Comparison of ENCODE assay signal across 13 cellular contexts in genomic region chr2:160397530-160397865, GRCh38.
A peak's percentile ranks its signal among the peaks of the same experiment; 100 is the strongest.
DNase-seq lines count a peak whose midpoint lies in the region; TF ChIP-seq lines count a peak whose summit lies in the region.
"Had no signal": no experiment of that assay in that cellular context is flagged by ENCODE, and none has a peak within 500 bp of the region (broad histone marks: within the 10 kb centered on the region; RNA-seq: fewer than 3 reads in every experiment).

No MANE protein-coding gene starts in this region.

- POLR2A ChIA-PET in OCI-LY7 (lab: Charles Lee), result interaction anchor here (1.3 kb wide), 1 partner anchor 8 kb away, joined by 3 read pairs; no protein-coding TSS in a partner anchor

- H3K79me2 ChIP-seq in osteoblast (ENCODE audit: insufficient read depth, low read length) (peaks cover 98% of the 10 kb centered on the region), OCI-LY7 (ENCODE audit: insufficient read depth, low read depth, low read length) (peaks cover 44% of the 10 kb centered on the region; the same call in 1 of the 2 replicates)

- DNase-seq in ELR (ENCODE audit: low read depth), result peak; percentile 73
- DNase-seq in NT2/D1 (ENCODE audit: low read depth, low spot score), result peak; percentile 52
- peak; percentile 67 for DNase-seq in epithelial cell of esophagus (ENCODE audit: low read depth)
- no peak for DNase-seq in osteoblast (ENCODE audit: insufficient read length, low spot score, missing footprints)
- no peak for DNase-seq in SIG-M5 (lab: John Stamatoyannopoulos, UW)
- DNase-seq in tibial artery, result no peak
- no peak for DNase-seq in activated effector memory CD4-positive, alpha-beta T cell treated with Interleukin-2 at 50 U/mL for 16 hours
- DNase-seq in OCI-LY7 (ENCODE audit: low spot score), result no peak
- DNase-seq: activated CD8-positive, alpha-beta memory T cell treated with anti-CD3 and anti-CD28 coated beads, Interleukin-2, amount 50 U/mL, for 4 hours; aorta; KBM-7; kidney had no signal

- H3K4me2 ChIP-seq in osteoblast (ENCODE audit: insufficient read depth, low read length) (peak overlapping the region; percentile 73), OCI-LY7 (ENCODE audit: low read length) (no peak overlapping the region)

- H3K27ac ChIP-seq in osteoblast (ENCODE audit: low read depth, low read length) (peak overlapping the region; percentile 96), tibial artery (no peak overlapping the region), OCI-LY7 (ENCODE audit: low read depth, low read length, poor library complexity, severe bottlenecking) (no peak overlapping the region)

- CTCF ChIA-PET in OCI-LY7 (lab: Charles Lee; ENCODE audit: unreplicated experiment), result no interaction called here

- no peaks in the 10 kb centered on the region for H3K9me3 ChIP-seq in NT2/D1 (ENCODE audit: insufficient read depth, low read length)
- H3K9me3 ChIP-seq in osteoblast (ENCODE audit: low read depth, low read length), result no peaks in the 10 kb centered on the region
- no peaks in the 10 kb centered on the region for H3K9me3 ChIP-seq in tibial artery
- 0 out of 2 replicates have a peak, but pooled peaks cover 7% of the 10 kb centered on the region for H3K9me3 ChIP-seq in OCI-LY7 (ENCODE audit: low read length)
- H3K9me3 ChIP-seq: Caco-2 had no signal

- H3K4me3 ChIP-seq in NT2/D1 (ENCODE audit: insufficient read length, low read depth) (no peak overlapping the region), epithelial cell of esophagus (ENCODE audit: low read length) (no peak overlapping the region), osteoblast (ENCODE audit: insufficient read depth, low read length) (peak overlapping the region; percentile 41), tibial artery (no peak overlapping the region), OCI-LY7 (ENCODE audit: low read depth, low read length, poor library complexity, severe bottlenecking) (no peak overlapping the region)

- H3K36me3 ChIP-seq in NT2/D1 (ENCODE audit: insufficient read depth, insufficient read length, low read length), result peaks cover 2% of the 10 kb centered on the region
- H3K36me3 ChIP-seq in osteoblast (ENCODE audit: insufficient read depth, low read length), result no peaks in the 10 kb centered on the region
- H3K36me3 ChIP-seq in tibial artery, result no peaks in the 10 kb centered on the region
- no peaks in the 10 kb centered on the region for H3K36me3 ChIP-seq in OCI-LY7 (ENCODE audit: insufficient read depth, low read length)

- no peak overlapping the region for H2AFZ ChIP-seq in osteoblast (ENCODE audit: low read length)
- no peak overlapping the region for H2AFZ ChIP-seq in OCI-LY7 (ENCODE audit: low read length)

- intact Hi-C loops in tibial artery (cut with DNase I; ENCODE audit: low total_unique reads), result no loop called here
- intact Hi-C loops in OCI-LY7 (cut with micrococcal nuclease; ENCODE audit: unreplicated experiment), result no loop called here

- peaks cover 6% of the 10 kb centered on the region for H4K20me1 ChIP-seq in osteoblast (ENCODE audit: insufficient read depth, low read length)
- H4K20me1 ChIP-seq in OCI-LY7 (ENCODE audit: insufficient read depth, low read length), result no peaks in the 10 kb centered on the region

- no peak overlapping the region for H3K9ac ChIP-seq in NT2/D1 (ENCODE audit: insufficient read length, low read depth)

- H3K27me3 ChIP-seq in NT2/D1 (ENCODE audit: insufficient read depth, insufficient read length), result no peaks in the 10 kb centered on the region
- H3K27me3 ChIP-seq in osteoblast (ENCODE audit: insufficient read depth, low read length), result no peaks in the 10 kb centered on the region
- H3K27me3 ChIP-seq in tibial artery, result no peaks in the 10 kb centered on the region

- no TSS peak for BruUV-seq in OCI-LY7 (replicated peaks; lab: Mats Ljungman, UMichigan)

- no peaks in the 10 kb centered on the region for H3K9me2 ChIP-seq in OCI-LY7 (ENCODE audit: insufficient read depth, low read length)

- TF ChIP-seq CTCF in epithelial cell of esophagus (IDR thresholded peaks at IDR 0.05; ENCODE audit: insufficient read depth, low read depth, low read length, missing control alignments) (no peak), osteoblast (IDR thresholded peaks at IDR 0.05; ENCODE audit: extremely low read depth, low read depth, low read length) (no peak), tibial artery (IDR thresholded peaks at IDR 0.05) (no peak), OCI-LY7 (conservative IDR thresholded peaks at IDR 0.05; ENCODE audit: low read length) (no peak)

- H3K4me1 ChIP-seq in NT2/D1 (ENCODE audit: insufficient read depth, insufficient read length) (peaks cover 7% of the 10 kb centered on the region), osteoblast (ENCODE audit: insufficient read depth, low read length) (peaks cover 54% of the 10 kb centered on the region), tibial artery (peaks cover 0 to 59% (median 11%) of the 10 kb centered on the region in 4 donors), OCI-LY7 (ENCODE audit: insufficient read depth, low read length, poor library complexity, severe bottlenecking) (peaks cover 57% of the 10 kb centered on the region)

Comparison
In these comparisons a context has a peak if more than half of its experiments do, and no peak if none do; other contexts are left out.
1. DNase-seq: peak in ELR (single experiment), NT2/D1 (single experiment) and epithelial cell of esophagus (single experiment); none in osteoblast (single experiment), SIG-M5 (single experiment), tibial artery (0 of 2), activated effector memory CD4-positive, alpha-beta T cell treated with Interleukin-2 at 50 U/mL for 16 hours (single experiment) and OCI-LY7 (single experiment).